ENCODE assay signal across 9 cellular contexts in the genomic region with DNA sequence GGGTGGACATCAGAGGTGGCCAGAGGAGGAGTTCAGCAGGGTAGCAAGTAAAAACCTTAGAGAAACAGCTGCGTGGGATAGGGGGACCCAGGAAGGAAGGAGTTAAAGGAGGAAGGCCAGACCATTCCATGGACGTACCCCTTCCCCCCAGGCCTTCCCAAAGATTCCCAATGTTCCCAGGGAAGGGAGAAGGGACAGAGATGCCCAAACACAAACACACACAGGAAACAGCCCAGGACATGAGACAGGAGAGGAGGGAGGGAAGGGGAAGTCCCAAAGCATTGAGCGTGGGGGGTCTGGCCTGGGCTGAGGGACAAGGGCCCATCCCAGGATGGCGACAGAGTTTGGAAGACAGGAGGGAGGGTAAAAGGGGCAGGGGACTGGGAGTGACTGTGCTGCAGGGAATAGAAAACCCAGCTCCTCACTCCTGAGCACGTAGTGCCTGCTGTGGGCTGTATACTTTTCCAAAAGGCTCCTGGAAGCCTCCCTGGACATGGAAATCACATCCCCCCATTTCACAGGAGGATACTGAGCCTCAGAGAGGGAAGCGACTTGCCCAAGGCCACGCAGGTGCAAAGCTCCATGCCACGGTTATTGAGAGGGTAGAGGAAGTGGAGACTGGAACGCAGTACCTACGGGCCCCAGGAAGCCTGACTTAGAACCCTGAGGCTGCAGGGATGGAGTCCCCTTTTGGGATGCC. TPM values are rescaled to one million over a fixed set of nuclear protein-coding genes. Genes with fewer than 3 reads are reported as not detected.
DNase-seq lines count a peak whose midpoint lies in the region; TF ChIP-seq lines count a peak whose summit lies in the region.
"Had no signal": no experiment of that assay in that cellular context is flagged by ENCODE, and none has a peak within 500 bp of the region (broad histone marks: within the 10 kb centered on the region; RNA-seq: fewer than 3 reads in every experiment).

No MANE protein-coding gene starts in this region.

- no peak for TF ChIP-seq POLR2A in ovary (IDR thresholded peaks at IDR 0.05)

- peaks cover 13% of the 10 kb centered on the region for H3K36me3 Mint-ChIP-seq in Caco-2 (ENCODE audit: insufficient read depth, unreplicated experiment)
- H3K36me3 Mint-ChIP-seq in glutamatergic neuron (ENCODE audit: unreplicated experiment) = peaks cover 3% of the 10 kb centered on the region

- peak overlapping the region; percentile 68 for H3K4me3 Mint-ChIP-seq in Caco-2 (ENCODE audit: unreplicated experiment)
- peak overlapping the region; percentile 59 for H3K4me3 Mint-ChIP-seq in glutamatergic neuron (ENCODE audit: unreplicated experiment)

- TF ChIP-seq CTCF in Caco-2 (IDR thresholded peaks at IDR 0.05; ENCODE audit: insufficient read depth in 1 of 2, low read depth in 1 of 2, low read length in 1 of 2, severe bottlenecking in 1 of 2, unreplicated experiment in 1 of 2) = no peak
- no peak for TF ChIP-seq CTCF in WI38 (IDR thresholded peaks at IDR 0.05; ENCODE audit: low read depth, low read length)
- no peak for TF ChIP-seq CTCF in glutamatergic neuron (IDR thresholded peaks at IDR 0.05; ENCODE audit: partially characterized antibody, unreplicated experiment)
- no peak for TF ChIP-seq CTCF in ovary (IDR thresholded peaks at IDR 0.05)

- 31 to 42% (median 33%) methylated on average over 10 of the region's 10 CpGs for WGBS in ovary, 3 donors

- H3K4me1 Mint-ChIP-seq in Caco-2 (ENCODE audit: low read depth, unreplicated experiment) (peaks cover 9% of the 10 kb centered on the region), glutamatergic neuron (ENCODE audit: low read depth, unreplicated experiment) (no peaks in the 10 kb centered on the region)

- peaks cover 16% of the 10 kb centered on the region for H3K9me3 Mint-ChIP-seq in Caco-2 (ENCODE audit: unreplicated experiment)
- peaks cover 7% of the 10 kb centered on the region for H3K9me3 Mint-ChIP-seq in glutamatergic neuron (ENCODE audit: unreplicated experiment)

- H3K27me3 ChIP-seq in Caco-2 (replicated peaks; ENCODE audit: control insufficient read depth, insufficient read depth, low read length) (no peaks in the 10 kb centered on the region), ovary (no peaks in the 10 kb centered on the region)

- H3K9me3 ChIP-seq in Caco-2 = peaks cover 11% of the 10 kb centered on the region
- no peaks in the 10 kb centered on the region for H3K9me3 ChIP-seq in ovary

- POLR2A ChIA-PET in Caco-2 (lab: Charles Lee) = no interaction called here

- TF ChIP-seq EP300 in ovary (IDR thresholded peaks at IDR 0.05) = no peak

- intact Hi-C loops in Caco-2 (cut with micrococcal nuclease; ENCODE audit: unreplicated experiment) (no loop called here), ovary (cut with DNase I) (no loop called here)

- no peak for DNase-seq in Caco-2
- no peak for DNase-seq in glutamatergic neuron
- DNase-seq in ovary = no peak
- DNase-seq in inferior parietal cortex (ENCODE audit: extremely low spot score) = no peak
- DNase-seq in NCI-H2081 treated with DMSO at 0.1 percent for 48 hours (lab: John Stamatoyannopoulos, UW) = no peak
- no peak for DNase-seq in 8988T
- no peak for DNase-seq in NCI-H1417 (lab: John Stamatoyannopoulos, UW)

- H3K4me1 ChIP-seq in Caco-2 (0 out of 2 replicates have a peak, but pooled peaks cover 8% of the 10 kb centered on the region), ovary (ENCODE audit: insufficient read depth) (no peaks in the 10 kb centered on the region)

- H3K27ac Mint-ChIP-seq in Caco-2 (ENCODE audit: unreplicated experiment) = no peak overlapping the region
- no peak overlapping the region for H3K27ac Mint-ChIP-seq in glutamatergic neuron (ENCODE audit: unreplicated experiment)

- H3K4me3 ChIP-seq in Caco-2 (ENCODE audit: low read depth, low read length) (no peak overlapping the region), WI38 (ENCODE audit: low read depth, low read length) (peak overlapping the region; percentile 72), ovary (peak overlapping the region; percentile 91)

- H3K36me3 ChIP-seq in Caco-2 (ENCODE audit: control insufficient read depth, insufficient read depth, low read length) = no peaks in the 10 kb centered on the region
- no peaks in the 10 kb centered on the region for H3K36me3 ChIP-seq in ovary

- no peaks in the 10 kb centered on the region for H3K27me3 Mint-ChIP-seq in Caco-2 (ENCODE audit: insufficient read depth, unreplicated experiment)
- peaks cover 2% of the 10 kb centered on the region for H3K27me3 Mint-ChIP-seq in glutamatergic neuron (ENCODE audit: unreplicated experiment)

- H3K27ac ChIP-seq in ovary = peak overlapping the region; percentile 81 to 82

- BruUV-seq in Caco-2 (replicated peaks; lab: Mats Ljungman, UMichigan) = no TSS peak

- CTCF ChIA-PET in Caco-2 (lab: Charles Lee) = interaction anchor here (0.6 kb wide), 1 partner anchor 271 kb away, joined by 3 read pairs; a partner anchor contains a TSS

RNA-seq across cellular contexts. Expression of a gene that starts 1.1 kb away (rescaled TPM):
- total RNA-seq in Caco-2 (2022) = 4.0 and 4.4 TPM in 2 replicates
- total RNA-seq in glutamatergic neuron (ENCODE audit: unreplicated experiment) = 0.71 TPM
- 10 to 100 TPM; 22.2 to 61.9 (median 43.5) TPM for total RNA-seq in ovary
- 10 to 100 TPM in 1 of 2 donors, 1 to 10 TPM in 1; 9.4 to 22.9 TPM for polyA plus RNA-seq in ovary

RNA-seq across cellular contexts. Expression of a gene that starts 26.3 kb away (rescaled TPM):
- not detected in 2 replicates for total RNA-seq in Caco-2 (2022)
- not detected for total RNA-seq in glutamatergic neuron (ENCODE audit: unreplicated experiment)
- total RNA-seq in ovary = not detected
- polyA plus RNA-seq in ovary = not detected
- total RNA-seq: NCI-H460 had no signal

RNA-seq across cellular contexts. Expression of a gene that starts 59.0 kb away (rescaled TPM):
- total RNA-seq in Caco-2 (2022) (not detected in 2 replicates), glutamatergic neuron (ENCODE audit: unreplicated experiment) (not detected), ovary (not detected)
- not detected for polyA plus RNA-seq in ovary
- total RNA-seq: NCI-H460 had no signal
